Comparison of ENCODE assay signal across 30 cellular contexts in the genomic region with DNA sequence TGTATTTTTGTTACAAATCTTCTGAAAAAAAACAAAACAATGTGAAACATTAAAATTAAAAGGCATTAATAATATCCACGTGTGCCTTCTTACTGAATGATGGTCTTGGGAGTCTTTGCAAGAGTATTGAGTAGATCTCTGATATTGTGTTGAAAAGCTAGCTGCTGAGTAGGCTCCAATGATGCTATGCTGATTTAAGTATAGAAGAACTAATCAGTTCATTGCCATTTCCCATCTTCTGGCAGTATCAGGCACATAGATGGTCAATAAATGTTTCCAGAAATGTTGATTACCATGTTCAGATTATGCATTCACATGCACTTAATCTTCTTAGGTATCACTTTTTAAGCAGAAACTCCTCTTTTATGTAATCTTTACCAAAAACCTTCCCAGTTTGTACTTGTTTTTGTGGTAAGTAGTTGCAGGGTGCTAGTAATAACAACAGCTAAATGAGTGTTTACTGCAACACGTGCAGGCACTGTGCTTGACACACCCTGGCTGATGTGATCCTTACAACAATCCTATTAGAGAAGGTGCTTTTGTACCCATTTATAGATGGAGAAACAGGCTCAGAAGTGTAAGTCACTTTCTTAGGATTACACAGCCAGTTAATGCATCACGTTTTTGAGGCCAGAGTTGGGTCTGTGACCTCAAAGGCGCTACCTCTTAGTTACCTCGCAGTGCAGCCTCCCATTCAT.
"Had no signal": no experiment of that assay in that cellular context is flagged by ENCODE, and none has a peak within 500 bp of the region (broad histone marks: within the 10 kb centered on the region; RNA-seq: fewer than 3 reads in every experiment).

No MANE protein-coding gene starts in this region.

- H3K27ac Mint-ChIP-seq: activated B cell treated with CpG ODN at 0.5 μM for 24 hours; activated CD4-positive, alpha-beta T cell treated with anti-CD3 and anti-CD28 coated beads, Interleukin-2, amount 10 ng/mL, durations not matched to agents 24 days and 14 days; activated naive CD8-positive, alpha-beta T cell treated with anti-CD3 and anti-CD28 coated beads, Interleukin-2, amount 10 ng/mL, durations not matched to agents 7 days and 5 days; activated T-cell treated with anti-CD3 and anti-CD28 coated beads, Interleukin-2, amount 50 U/mL, for 72 hours; activated T-helper 2 cell treated with anti-CD3 and anti-CD28 coated beads, Interferon-gamma antibody, Interleukin-2, Interleukin-4, amounts not matched to agents 10 μg/mL and 5 μg/mL and 100 μg/mL, durations not matched to agents 14 hours and 24 hours and 36 hours; T-helper 1 cell treated with Interleukin-12 subunit alpha and Interleukin-12 subunit beta and Interleukin-4 antibody, amounts not matched to agents 30 μg/mL and 1 μg/mL, for 36 hours had no signal

- H3K9me3 Mint-ChIP-seq: activated B cell treated with CpG ODN at 0.5 μM for 24 hours; activated CD4-positive, alpha-beta T cell treated with anti-CD3 and anti-CD28 coated beads, Interleukin-2, amount 10 ng/mL, durations not matched to agents 24 days and 14 days; activated naive CD8-positive, alpha-beta T cell treated with anti-CD3 and anti-CD28 coated beads, Interleukin-2, amount 10 ng/mL, durations not matched to agents 7 days and 5 days; activated T-cell treated with anti-CD3 and anti-CD28 coated beads, Interleukin-2, amount 50 U/mL, for 72 hours; activated T-helper 2 cell treated with anti-CD3 and anti-CD28 coated beads, Interferon-gamma antibody, Interleukin-2, Interleukin-4, amounts not matched to agents 10 μg/mL and 5 μg/mL and 100 μg/mL, durations not matched to agents 14 hours and 24 hours and 36 hours; T-helper 1 cell treated with Interleukin-12 subunit alpha and Interleukin-12 subunit beta and Interleukin-4 antibody, amounts not matched to agents 30 μg/mL and 1 μg/mL, for 36 hours had no signal

- H3K4me1 Mint-ChIP-seq: activated B cell treated with CpG ODN at 0.5 μM for 24 hours; activated naive CD8-positive, alpha-beta T cell treated with anti-CD3 and anti-CD28 coated beads, Interleukin-2, amount 10 ng/mL, durations not matched to agents 7 days and 5 days had no signal

- H3K4me3 ChIP-seq: adrenal gland, coronary artery, MG63, SJSA1 had no signal

- H3K4me1 ChIP-seq: SJSA1 had no signal

- H3K27me3 ChIP-seq: adrenal gland, MG63, SJSA1 had no signal

- DNase-seq: activated B cell treated with CpG ODN at 0.5 μM for 24 hours; activated CD4-positive, alpha-beta T cell treated with anti-CD3 and anti-CD28 coated beads for 1 hour; activated CD4-positive, alpha-beta T cell treated with anti-CD3 and anti-CD28 coated beads, Interleukin-2, amount 10 ng/mL, durations not matched to agents 24 days and 14 days; activated CD4-positive, alpha-beta T cell treated with anti-CD3 and anti-CD28 coated beads, Interleukin-2, amount 50 U/mL, for 48 hours; activated gamma-delta T cell treated with Interleukin-2 at 50 U/mL for 16 hours; activated naive CD4-positive, alpha-beta T cell treated with anti-CD3 and anti-CD28 coated beads, Interleukin-2, amount 50 U/mL, for 16 hours; activated naive CD8-positive, alpha-beta T cell treated with anti-CD3 and anti-CD28 coated beads, Interleukin-2, amount 10 ng/mL, durations not matched to agents 7 days and 5 days; activated T-cell treated with anti-CD3 and anti-CD28 coated beads for 4 hours; activated T-cell treated with anti-CD3 and anti-CD28 coated beads, Interleukin-2, amount 50 U/mL, for 72 hours; anterior cingulate cortex; central memory CD4-positive, alpha-beta T cell; MG63; MV-4-11; NCI-H1092 treated with DMSO at 0.1 percent for 48 hours; NCI-H1417 treated with DMSO at 0.1 percent for 48 hours; NCI-H1694; NCI-H2029; NCI-H2107; NCI-H2171 treated with DMSO at 0.1 percent for 48 hours; NCI-H226; NCI-H774; RPMI8226; SHP77; T-helper 9 cell had no signal

- H3K27ac ChIP-seq: adrenal gland, coronary artery, SJSA1 had no signal

- ATAC-seq: activated T-cell treated with anti-CD3 and anti-CD28 coated beads, Interleukin-2, amount 50 U/mL, for 72 hours; Panc1 had no signal

- H3K27me3 Mint-ChIP-seq: activated B cell treated with CpG ODN at 0.5 μM for 24 hours; activated CD4-positive, alpha-beta T cell treated with anti-CD3 and anti-CD28 coated beads, Interleukin-2, amount 10 ng/mL, durations not matched to agents 24 days and 14 days; activated naive CD8-positive, alpha-beta T cell treated with anti-CD3 and anti-CD28 coated beads, Interleukin-2, amount 10 ng/mL, durations not matched to agents 7 days and 5 days had no signal

- H3K4me3 Mint-ChIP-seq: activated B cell treated with CpG ODN at 0.5 μM for 24 hours; activated CD4-positive, alpha-beta T cell treated with anti-CD3 and anti-CD28 coated beads, Interleukin-2, amount 10 ng/mL, durations not matched to agents 24 days and 14 days; activated naive CD8-positive, alpha-beta T cell treated with anti-CD3 and anti-CD28 coated beads, Interleukin-2, amount 10 ng/mL, durations not matched to agents 7 days and 5 days; activated T-cell treated with anti-CD3 and anti-CD28 coated beads, Interleukin-2, amount 50 U/mL, for 72 hours; T-helper 1 cell treated with Interleukin-12 subunit alpha and Interleukin-12 subunit beta and Interleukin-4 antibody, amounts not matched to agents 30 μg/mL and 1 μg/mL, for 36 hours had no signal

- H3K9me3 ChIP-seq: adrenal gland, MG63, SJSA1 had no signal
